ENCODE assay signal across 37 cellular contexts in the genomic region with DNA sequence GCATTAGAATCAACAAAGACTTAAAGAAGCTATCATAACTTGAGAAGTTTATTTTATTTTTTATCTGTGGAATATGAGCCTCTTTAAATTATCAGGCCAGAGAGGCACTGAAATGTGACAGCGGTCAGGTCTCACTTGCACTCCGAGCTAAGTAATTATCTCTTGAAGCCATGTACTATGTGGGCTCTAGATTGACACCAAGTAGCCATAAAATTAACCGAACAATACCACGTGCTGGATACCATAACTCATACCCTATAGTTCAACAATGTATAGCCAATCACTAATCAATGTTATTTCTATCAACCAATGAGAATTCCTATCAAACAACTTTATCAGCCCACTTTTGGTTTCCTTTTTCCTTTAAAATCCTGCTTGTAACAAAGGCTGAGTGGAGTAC.
"Had no signal": no experiment of that assay in that cellular context is flagged by ENCODE, and none has a peak within 500 bp of the region (broad histone marks: within the 10 kb centered on the region; RNA-seq: fewer than 3 reads in every experiment).

No MANE protein-coding gene starts in this region.

- ATAC-seq: activated CD4-positive, alpha-beta T cell treated with anti-CD3 and anti-CD28 coated beads for 36 hours; activated CD4-positive, CD25-positive, alpha-beta regulatory T cell treated with anti-CD3 and anti-CD28 coated beads, Interleukin-2, amount 50 U/mL, for 24 hours; activated CD8-positive, alpha-beta T cell treated with anti-CD3 and anti-CD28 coated beads for 36 hours; activated naive CD8-positive, alpha-beta T cell treated with anti-CD3 and anti-CD28 coated beads, Interleukin-2, amount 50 U/mL, for 24 hours; WTC11 had no signal

- DNase-seq: activated CD4-positive, alpha-beta memory T cell treated with anti-CD3 and anti-CD28 coated beads for 36 hours; activated CD4-positive, alpha-beta T cell treated with anti-CD3 and anti-CD28 coated beads for 1 hour; activated CD4-positive, alpha-beta T cell treated with anti-CD3 and anti-CD28 coated beads for 36 hours; activated CD4-positive, alpha-beta T cell treated with anti-CD3 and anti-CD28 coated beads for 48 hours; activated CD4-positive, alpha-beta T cell treated with anti-CD3 and anti-CD28 coated beads, Interleukin-2, amount 10 ng/mL, durations not matched to agents 7 days and 5 days; activated CD4-positive, alpha-beta T cell treated with anti-CD3 and anti-CD28 coated beads, Interleukin-2, amount 50 U/mL, for 4 hours; activated CD4-positive, CD25-positive, alpha-beta regulatory T cell; activated CD8-positive, alpha-beta memory T cell treated with anti-CD3 and anti-CD28 coated beads, Interleukin-2, amount 50 U/mL, for 4 hours; activated CD8-positive, alpha-beta T cell treated with anti-CD3 and anti-CD28 coated beads for 36 hours; activated effector memory CD4-positive, alpha-beta T cell treated with Interleukin-2 at 50 U/mL for 16 hours; activated gamma-delta T cell; activated naive CD4-positive, alpha-beta T cell treated with anti-CD3 and anti-CD28 coated beads, Interleukin-2, amount 10 ng/mL, durations not matched to agents 7 days and 5 days; activated naive CD4-positive, alpha-beta T cell treated with Interleukin-2 at 50 U/mL for 16 hours; activated naive CD8-positive, alpha-beta T cell treated with anti-CD3 and anti-CD28 coated beads, Interleukin-2, amount 10 ng/mL, durations not matched to agents 7 days and 5 days; activated naive CD8-positive, alpha-beta T cell treated with anti-CD3 and anti-CD28 coated beads, Interleukin-2, amount 50 U/mL, for 24 hours; activated T-cell treated with anti-CD3 and anti-CD28 coated beads for 4 hours; activated T-cell treated with anti-CD3 and anti-CD28 coated beads, Interleukin-2, amount 50 U/mL, for 24 hours; activated T-cell treated with anti-CD3 and anti-CD28 coated beads, Interleukin-2, amount 50 U/mL, for 48 hours; amygdala; anterior cingulate cortex; caudate nucleus; cerebellar nuclear complex; T-helper 1 cell; T-helper 2 cell; T-helper 9 cell; WERI-Rb-1 had no signal

- H3K9me3 Mint-ChIP-seq: central memory CD8-positive, alpha-beta T cell had no signal

- H3K9me3 ChIP-seq: ascending aorta had no signal

- H3K27ac ChIP-seq: ascending aorta, cardiac muscle cell, WERI-Rb-1 had no signal

- H3K4me3 ChIP-seq: ascending aorta, cardiac muscle cell had no signal

- H3K27me3 Mint-ChIP-seq: activated CD4-positive, alpha-beta memory T cell treated with anti-CD3 and anti-CD28 coated beads for 36 hours; activated CD4-positive, alpha-beta T cell treated with anti-CD3 and anti-CD28 coated beads for 36 hours; activated CD4-positive, alpha-beta T cell treated with anti-CD3 and anti-CD28 coated beads, Interleukin-2, amount 10 ng/mL, durations not matched to agents 7 days and 5 days; activated CD8-positive, alpha-beta T cell treated with anti-CD3 and anti-CD28 coated beads for 36 hours; activated naive CD4-positive, alpha-beta T cell treated with anti-CD3 and anti-CD28 coated beads, Interleukin-2, amount 10 ng/mL, durations not matched to agents 7 days and 5 days; activated naive CD4-positive, alpha-beta T cell treated with anti-CD3 and anti-CD28 coated beads, Interleukin-2, amount 50 U/mL, for 24 hours; activated naive CD8-positive, alpha-beta T cell; activated naive CD8-positive, alpha-beta T cell treated with anti-CD3 and anti-CD28 coated beads, Interleukin-2, amount 10 ng/mL, durations not matched to agents 7 days and 5 days; activated naive CD8-positive, alpha-beta T cell treated with anti-CD3 and anti-CD28 coated beads, Interleukin-2, amount 50 U/mL, for 24 hours; activated T-cell treated with anti-CD3 and anti-CD28 coated beads, Interleukin-2, amount 50 U/mL, for 24 hours; brain; central memory CD8-positive, alpha-beta T cell had no signal

- H3K27me3 ChIP-seq: ascending aorta, cardiac muscle cell had no signal

- H3K27ac Mint-ChIP-seq: activated CD4-positive, alpha-beta memory T cell treated with anti-CD3 and anti-CD28 coated beads for 36 hours; activated CD4-positive, alpha-beta T cell treated with anti-CD3 and anti-CD28 coated beads for 36 hours; activated CD4-positive, alpha-beta T cell treated with anti-CD3 and anti-CD28 coated beads, Interleukin-2, amount 10 ng/mL, durations not matched to agents 7 days and 5 days; activated CD8-positive, alpha-beta T cell treated with anti-CD3 and anti-CD28 coated beads for 36 hours; activated naive CD4-positive, alpha-beta T cell treated with anti-CD3 and anti-CD28 coated beads, Interleukin-2, amount 10 ng/mL, durations not matched to agents 7 days and 5 days; activated naive CD4-positive, alpha-beta T cell treated with anti-CD3 and anti-CD28 coated beads, Interleukin-2, amount 50 U/mL, for 24 hours; activated naive CD8-positive, alpha-beta T cell; activated naive CD8-positive, alpha-beta T cell treated with anti-CD3 and anti-CD28 coated beads, Interleukin-2, amount 10 ng/mL, durations not matched to agents 7 days and 5 days; activated naive CD8-positive, alpha-beta T cell treated with anti-CD3 and anti-CD28 coated beads, Interleukin-2, amount 50 U/mL, for 24 hours; activated T-cell treated with anti-CD3 and anti-CD28 coated beads, Interleukin-2, amount 50 U/mL, for 24 hours; activated T-helper 2 cell treated with anti-CD3 and anti-CD28 coated beads, Interferon-gamma antibody, Interleukin-2, Interleukin-4, amounts not matched to agents 10 μg/mL and 5 μg/mL and 100 μg/mL, durations not matched to agents 14 hours and 24 hours and 36 hours; brain; T-helper 1 cell treated with Interleukin-12 subunit alpha and Interleukin-12 subunit beta and Interleukin-4 antibody, amounts not matched to agents 30 μg/mL and 1 μg/mL, for 36 hours; T-helper 2 cell treated with Interferon-gamma antibody and Interleukin-4, amounts not matched to agents 5 μg/mL and 100 μg/mL, for 36 hours; WTC11 had no signal

- H3K4me1 ChIP-seq: ascending aorta had no signal

- H3K36me3 ChIP-seq: ascending aorta, cardiac muscle cell, WERI-Rb-1 had no signal

- H3K4me3 Mint-ChIP-seq: activated CD4-positive, alpha-beta memory T cell treated with anti-CD3 and anti-CD28 coated beads for 36 hours; activated CD4-positive, alpha-beta T cell treated with anti-CD3 and anti-CD28 coated beads for 36 hours; activated CD4-positive, alpha-beta T cell treated with anti-CD3 and anti-CD28 coated beads, Interleukin-2, amount 10 ng/mL, durations not matched to agents 7 days and 5 days; activated CD8-positive, alpha-beta T cell treated with anti-CD3 and anti-CD28 coated beads for 36 hours; activated naive CD4-positive, alpha-beta T cell treated with anti-CD3 and anti-CD28 coated beads, Interleukin-2, amount 10 ng/mL, durations not matched to agents 7 days and 5 days; activated naive CD4-positive, alpha-beta T cell treated with anti-CD3 and anti-CD28 coated beads, Interleukin-2, amount 50 U/mL, for 24 hours; activated naive CD8-positive, alpha-beta T cell; activated naive CD8-positive, alpha-beta T cell treated with anti-CD3 and anti-CD28 coated beads, Interleukin-2, amount 10 ng/mL, durations not matched to agents 7 days and 5 days; activated naive CD8-positive, alpha-beta T cell treated with anti-CD3 and anti-CD28 coated beads, Interleukin-2, amount 50 U/mL, for 24 hours; activated T-cell treated with anti-CD3 and anti-CD28 coated beads, Interleukin-2, amount 50 U/mL, for 24 hours; brain; central memory CD8-positive, alpha-beta T cell; T-helper 1 cell treated with Interleukin-12 subunit alpha and Interleukin-12 subunit beta and Interleukin-4 antibody, amounts not matched to agents 30 μg/mL and 1 μg/mL, for 36 hours; T-helper 2 cell treated with Interferon-gamma antibody and Interleukin-4, amounts not matched to agents 5 μg/mL and 100 μg/mL, for 36 hours; WTC11 had no signal

- H3K4me1 Mint-ChIP-seq: activated CD4-positive, alpha-beta T cell treated with anti-CD3 and anti-CD28 coated beads for 36 hours; activated CD4-positive, alpha-beta T cell treated with anti-CD3 and anti-CD28 coated beads, Interleukin-2, amount 10 ng/mL, durations not matched to agents 7 days and 5 days; activated naive CD4-positive, alpha-beta T cell treated with anti-CD3 and anti-CD28 coated beads, Interleukin-2, amount 10 ng/mL, durations not matched to agents 7 days and 5 days; activated naive CD4-positive, alpha-beta T cell treated with anti-CD3 and anti-CD28 coated beads, Interleukin-2, amount 50 U/mL, for 24 hours; activated naive CD8-positive, alpha-beta T cell treated with anti-CD3 and anti-CD28 coated beads, Interleukin-2, amount 50 U/mL, for 24 hours; brain had no signal
